Comparison of ENCODE assay signal across 3 cellular contexts in the genomic region with DNA sequence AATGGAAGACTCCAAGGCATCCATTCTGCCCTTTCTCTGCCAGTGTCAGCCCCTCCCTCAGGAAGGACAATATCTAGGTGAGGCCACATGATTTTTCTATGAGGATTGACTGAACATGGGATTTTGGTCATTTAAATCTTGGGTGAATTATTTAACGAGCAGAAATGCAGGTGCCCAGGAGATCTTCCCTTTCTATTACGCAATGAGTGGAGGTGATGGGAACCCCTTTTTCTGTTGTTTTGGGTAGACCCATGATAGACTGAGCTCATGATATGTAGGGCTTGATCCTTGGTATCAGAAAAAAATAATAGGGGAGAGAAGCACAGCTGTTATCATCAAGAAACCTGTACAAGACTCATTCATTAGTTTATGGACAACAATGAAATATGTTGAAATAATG.
TF ChIP-seq lines count a peak whose summit lies in the region.

No MANE protein-coding gene starts in this region.

TF ChIP-seq in HepG2, 621 proteins besides CTCF, POLR2A, EP300 and RAD21:
- no peak for TF ChIP-seq RARA (CRISPR knock-in tag; IDR thresholded peaks at IDR 0.05)
- TF ChIP-seq TIGD3 (CRISPR knock-in tag; IDR thresholded peaks at IDR 0.05; ENCODE audit: borderline replicate concordance), result no peak
- TF ChIP-seq CEBPB (IDR thresholded peaks at IDR 0.05; ENCODE audit: borderline replicate concordance, low read depth, low read length), result peak; percentile 84
- TF ChIP-seq AGO1 (IDR thresholded peaks at IDR 0.05; ENCODE audit: low read depth, low read length, poor library complexity, severe bottlenecking), result no peak
- TF ChIP-seq PRDM15 (CRISPR knock-in tag; IDR thresholded peaks at IDR 0.05), result no peak
- TF ChIP-seq, protein P1, sequence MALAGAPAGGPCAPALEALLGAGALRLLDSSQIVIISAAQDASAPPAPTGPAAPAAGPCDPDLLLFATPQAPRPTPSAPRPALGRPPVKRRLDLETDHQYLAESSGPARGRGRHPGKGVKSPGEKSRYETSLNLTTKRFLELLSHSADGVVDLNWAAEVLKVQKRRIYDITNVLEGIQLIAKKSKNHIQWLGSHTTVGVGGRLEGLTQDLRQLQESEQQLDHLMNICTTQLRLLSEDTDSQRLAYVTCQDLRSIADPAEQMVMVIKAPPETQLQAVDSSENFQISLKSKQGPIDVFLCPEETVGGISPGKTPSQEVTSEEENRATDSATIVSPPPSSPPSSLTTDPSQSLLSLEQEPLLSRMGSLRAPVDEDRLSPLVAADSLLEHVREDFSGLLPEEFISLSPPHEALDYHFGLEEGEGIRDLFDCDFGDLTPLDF (CRISPR knock-in tag; IDR thresholded peaks at IDR 0.05), result no peak
- TF ChIP-seq ASH2L (IDR thresholded peaks at IDR 0.05; ENCODE audit: insufficient read length, low read depth, low read length), result no peak
- TF ChIP-seq JUN (CRISPR knock-in tag; IDR thresholded peaks at IDR 0.05), result no peak

TF ChIP-seq in IMR-90, 13 proteins besides CTCF, POLR2A, EP300 and RAD21:
- TF ChIP-seq BHLHE40 (IDR thresholded peaks at IDR 0.05; ENCODE audit: low read depth, low read length), result no peak
- peak; percentile 67 for TF ChIP-seq CEBPB (IDR thresholded peaks at IDR 0.05; ENCODE audit: low read depth, low read length)
- no peak for TF ChIP-seq NFE2L2 (IDR thresholded peaks at IDR 0.05; ENCODE audit: low read depth, low read length)
- no peak for TF ChIP-seq MAZ (IDR thresholded peaks at IDR 0.05; ENCODE audit: borderline replicate concordance, low read depth, low read length)
- no peak for TF ChIP-seq USF2 (IDR thresholded peaks at IDR 0.05; ENCODE audit: low read depth, low read length)
- no peak for TF ChIP-seq RFX5 (IDR thresholded peaks at IDR 0.05; ENCODE audit: low read depth, low read length)
- no peak for TF ChIP-seq FOS (IDR thresholded peaks at IDR 0.05; ENCODE audit: low read depth, low read length)
- TF ChIP-seq ELK1 (IDR thresholded peaks at IDR 0.05; ENCODE audit: borderline replicate concordance, low read depth, low read length), result no peak
- TF ChIP-seq MXI1 (IDR thresholded peaks at IDR 0.05; ENCODE audit: borderline replicate concordance, low read depth, low read length), result no peak

TF ChIP-seq in H1, 55 proteins besides CTCF, POLR2A, EP300 and RAD21:
- TF ChIP-seq CBX5 (IDR thresholded peaks at IDR 0.05; ENCODE audit: low read depth, low read length), result no peak
- no peak for TF ChIP-seq BACH1 (IDR thresholded peaks at IDR 0.05; ENCODE audit: low read length)
- 0 out of 2 replicates have a peak, but pooled peaks have one; percentile 18 for TF ChIP-seq CEBPB (IDR thresholded peaks at IDR 0.05; ENCODE audit: low read depth, low read length)
